ENCODE assay signal across 8 cellular contexts in the genomic region with DNA sequence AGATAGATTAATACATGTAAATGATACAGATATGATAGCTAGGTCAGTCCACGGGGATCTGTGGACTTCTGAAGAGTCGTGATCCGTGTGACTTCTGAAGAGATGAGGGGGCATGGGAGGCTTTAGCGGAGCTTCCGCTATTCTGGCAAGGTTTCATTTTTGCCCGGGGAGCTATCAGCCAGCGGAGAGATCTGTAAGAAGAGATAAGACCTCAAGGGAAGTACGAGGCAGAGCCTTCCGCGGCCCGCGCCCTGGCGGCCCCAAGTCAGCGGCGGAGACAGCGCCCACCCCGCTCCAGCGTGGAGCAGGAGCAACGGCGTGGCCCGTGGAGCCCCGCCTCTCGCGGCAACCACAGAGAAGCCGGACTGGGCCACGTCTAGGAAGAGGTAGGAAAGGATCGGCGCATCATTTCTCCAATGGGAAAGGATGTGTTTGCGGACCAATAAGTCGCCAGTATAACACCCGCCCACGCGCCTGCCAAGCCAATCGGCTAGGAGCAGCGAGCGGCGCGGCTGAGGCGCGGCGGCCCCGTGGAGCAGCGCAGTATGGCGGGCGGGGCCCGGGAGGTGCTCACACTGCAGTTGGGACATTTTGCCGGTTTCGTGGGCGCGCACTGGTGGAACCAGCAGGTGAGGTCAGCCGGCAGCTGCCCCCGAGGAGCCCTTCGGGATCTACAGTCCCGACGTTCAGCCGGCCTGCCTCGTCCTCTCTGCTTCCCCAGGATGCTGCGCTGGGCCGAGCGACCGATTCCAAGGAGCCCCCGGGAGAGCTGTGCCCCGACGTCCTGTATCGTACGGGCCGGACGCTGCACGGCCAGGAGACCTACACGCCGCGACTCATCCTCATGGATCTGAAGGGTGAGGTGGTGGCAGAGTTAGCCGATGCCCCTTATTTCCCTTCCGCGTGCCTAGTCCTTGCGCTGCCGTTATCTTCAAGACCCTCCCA. TPM values are rescaled to one million over a fixed set of nuclear protein-coding genes. Genes with fewer than 3 reads are reported as not detected.
DNase-seq lines count a peak whose midpoint lies in the region; ATAC-seq and TF ChIP-seq lines count a peak whose summit lies in the region.
"Not testable (repeated sequence)": the region's sequence is repeated elsewhere in the genome, so short reads cannot be mapped to it uniquely, and the experiment has no call there.

No MANE protein-coding gene starts in this region.

- H3K36me3 ChIP-seq in esophagus (ENCODE audit: control insufficient read depth in 2 of 2, insufficient read depth in 2 of 2, low read length in 1 of 2); mucosa of stomach (ENCODE audit: control insufficient read depth, insufficient read depth, low read length): not testable (repeated sequence)

- peak; percentile 95 for DNase-seq in DMS153 treated with DMSO at 0.1 percent for 48 hours (lab: John Stamatoyannopoulos, UW; ENCODE audit: unreplicated experiment)
- DNase-seq in OCI-M2 (lab: John Stamatoyannopoulos, UW; ENCODE audit: unreplicated experiment): peak; percentile 65
- DNase-seq in activated T-cell treated with anti-CD3 and anti-CD28 coated beads, Interleukin-2, amount 50 U/mL, for 1 hour: peak; percentile 88
- DNase-seq in stimulated activated CD8-positive, alpha-beta memory T cell treated with anti-CD3 and anti-CD28 coated beads, Interleukin-4, amount 100 ng/mL, for 48 hours: peak; percentile 99

- 0% methylated on average over 40 to 47 of the region's 77 CpGs for WGBS in esophagus, 2 donors

- ATAC-seq in GM21619 (IDR thresholded peaks at IDR 0.05; ENCODE audit: unreplicated experiment): peak; percentile 88

- H3K4me1 ChIP-seq in esophagus (ENCODE audit: control insufficient read depth in 2 of 2, insufficient read depth in 2 of 2, low read length in 1 of 2); mucosa of stomach (ENCODE audit: control insufficient read depth, insufficient read depth, low read length): not testable (repeated sequence)

- peak overlapping the region; percentile 43 to 70 for H3K27ac ChIP-seq in esophagus (ENCODE audit: low read depth in 2 of 2, low read length in 1 of 2)

- not testable (repeated sequence) for TF ChIP-seq EP300 in Ishikawa (IDR thresholded peaks at IDR 0.05; ENCODE audit: borderline replicate concordance)

- not testable (repeated sequence) for H3K27me3 ChIP-seq in esophagus (ENCODE audit: control insufficient read depth in 1 of 2, insufficient read depth in 2 of 2, low read length in 2 of 2); mucosa of stomach (ENCODE audit: control insufficient read depth, insufficient read depth, low read length)

- H3K9me3 ChIP-seq in esophagus (ENCODE audit: control insufficient read depth in 2 of 2, insufficient read depth in 1 of 2, low read depth in 1 of 2, low read length in 1 of 2); mucosa of stomach (ENCODE audit: control insufficient read depth, low read length): not testable (repeated sequence)

- peak overlapping the region; percentile 61 for H3K9ac ChIP-seq in mucosa of stomach (ENCODE audit: low read length)

- not testable (repeated sequence) for TF ChIP-seq RAD21 in Ishikawa (IDR thresholded peaks at IDR 0.05; ENCODE audit: low read depth)

- H3K4me3 ChIP-seq in esophagus (ENCODE audit: low read depth in 1 of 2, low read length in 2 of 2) (peak overlapping the region; percentile 58 to 61), mucosa of stomach (ENCODE audit: low read length) (peak overlapping the region; percentile 78)

TF ChIP-seq in Ishikawa, 13 proteins besides CTCF, POLR2A, EP300 and RAD21:
- TF ChIP-seq EGR1 (IDR thresholded peaks at IDR 0.05) (peak; percentile 87), TAF1 (IDR thresholded peaks at IDR 0.05; ENCODE audit: low read depth) (peak; percentile 60)
- TF ChIP-seq, protein P1, sequence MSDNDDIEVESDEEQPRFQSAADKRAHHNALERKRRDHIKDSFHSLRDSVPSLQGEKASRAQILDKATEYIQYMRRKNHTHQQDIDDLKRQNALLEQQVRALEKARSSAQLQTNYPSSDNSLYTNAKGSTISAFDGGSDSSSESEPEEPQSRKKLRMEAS (IDR thresholded peaks at IDR 0.05): peak; percentile 76

RNA-seq across cellular contexts. Expression of a gene that starts 56.7 kb away (rescaled TPM):
- polyA plus RNA-seq in esophagus: 10 to 100 TPM; 57.6 to 65.8 TPM

RNA-seq across cellular contexts. Expression of a gene that starts 57.0 kb away (rescaled TPM):
- polyA plus RNA-seq in esophagus: 10 to 100 TPM; 31.8 to 37.4 TPM

Comparison
In these comparisons a context has a peak if more than half of its experiments do, and no peak if none do; other contexts are left out.
1. Peak in every context shown above with its lines: DNase-seq, ATAC-seq, H3K4me3 ChIP-seq and H3K27ac ChIP-seq.